In the genomic region with DNA sequence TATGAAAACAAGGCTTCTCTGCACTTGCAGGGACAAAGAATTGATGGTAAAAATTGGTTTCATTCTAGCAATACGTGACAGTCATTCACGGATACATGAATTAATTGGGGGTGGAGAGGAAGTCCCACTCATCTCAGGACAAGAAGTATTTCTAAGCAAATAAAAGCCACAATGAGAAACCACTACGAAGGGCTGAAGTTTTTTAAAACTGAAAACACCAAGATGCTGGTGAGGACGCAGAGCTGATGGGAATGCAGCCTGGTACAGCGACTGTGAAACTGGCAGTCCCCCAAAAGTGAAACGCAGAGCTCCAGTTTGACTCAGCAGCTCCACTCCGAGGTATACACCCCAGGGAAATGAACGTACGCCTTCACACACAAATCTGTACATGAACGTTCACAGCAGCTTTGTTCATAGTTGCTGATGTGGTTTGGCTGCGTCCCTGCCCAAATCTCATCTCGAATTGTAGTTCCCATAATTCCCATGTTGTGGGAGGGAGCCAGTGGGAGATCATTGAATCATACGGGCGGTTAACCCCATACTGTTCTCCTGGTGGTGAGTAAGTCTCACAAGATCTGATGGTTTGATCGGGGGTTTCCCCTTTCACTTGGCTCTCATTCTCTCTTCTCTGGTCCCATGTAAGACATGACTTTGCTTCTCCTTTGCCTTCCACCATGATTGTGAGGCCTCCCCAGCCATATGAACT, we compare ENCODE assay signal across 8 cellular contexts.
A peak's percentile ranks its signal among the peaks of the same experiment; 100 is the strongest.
DNase-seq lines count a peak whose midpoint lies in the region; ATAC-seq and TF ChIP-seq lines count a peak whose summit lies in the region.

No MANE protein-coding gene starts in this region.

- H3K27me3 Mint-ChIP-seq in activated T-helper 2 cell treated with anti-CD3 and anti-CD28 coated beads, Interferon-gamma antibody, Interleukin-2, Interleukin-4, amounts not matched to agents 10 μg/mL and 5 μg/mL and 100 μg/mL, durations not matched to agents 14 hours and 24 hours and 36 hours (ENCODE audit: low read depth): peaks cover 19% of the 10 kb centered on the region

- H3K4me2 ChIP-seq in GM23248 (ENCODE audit: unreplicated experiment) (peak overlapping the region; percentile 92), smooth muscle cell (no peak overlapping the region), PC-9 (no peak overlapping the region)

- H3K27me3 ChIP-seq in GM23248 (replicated peaks; ENCODE audit: insufficient read depth): no peaks in the 10 kb centered on the region
- no peaks in the 10 kb centered on the region for H3K27me3 ChIP-seq in smooth muscle cell (ENCODE audit: low read depth)
- H3K27me3 ChIP-seq in PC-9 (ENCODE audit: insufficient read depth, low read depth): no peaks in the 10 kb centered on the region

- H3K9ac ChIP-seq in GM23248 (peak overlapping the region; percentile 78), smooth muscle cell (ENCODE audit: low read depth) (no peak overlapping the region)

- peaks cover 10% of the 10 kb centered on the region for H3K36me3 Mint-ChIP-seq in activated T-helper 2 cell treated with anti-CD3 and anti-CD28 coated beads, Interferon-gamma antibody, Interleukin-2, Interleukin-4, amounts not matched to agents 10 μg/mL and 5 μg/mL and 100 μg/mL, durations not matched to agents 14 hours and 24 hours and 36 hours (ENCODE audit: low read depth)

- peak overlapping the region; percentile 61 for H2AFZ ChIP-seq in GM23248
- no peak overlapping the region for H2AFZ ChIP-seq in smooth muscle cell (ENCODE audit: low read depth)
- no peak overlapping the region for H2AFZ ChIP-seq in PC-9

- H3K4me3 ChIP-seq in GM12864 (ENCODE audit: low read depth, low read length) (peak overlapping the region; percentile 29), GM23248 (peak overlapping the region; percentile 60), smooth muscle cell (no peak overlapping the region), PC-9 (no peak overlapping the region)

- peak overlapping the region; percentile 92 for H3K27ac ChIP-seq in GM23248
- no peak overlapping the region for H3K27ac ChIP-seq in smooth muscle cell (ENCODE audit: low read depth)
- no peak overlapping the region for H3K27ac ChIP-seq in PC-9

- H3K4me3 Mint-ChIP-seq in activated T-helper 2 cell treated with anti-CD3 and anti-CD28 coated beads, Interferon-gamma antibody, Interleukin-2, Interleukin-4, amounts not matched to agents 10 μg/mL and 5 μg/mL and 100 μg/mL, durations not matched to agents 14 hours and 24 hours and 36 hours (ENCODE audit: low read depth): peak overlapping the region; percentile 53

- H3K9me3 Mint-ChIP-seq in activated T-helper 2 cell treated with anti-CD3 and anti-CD28 coated beads, Interferon-gamma antibody, Interleukin-2, Interleukin-4, amounts not matched to agents 10 μg/mL and 5 μg/mL and 100 μg/mL, durations not matched to agents 14 hours and 24 hours and 36 hours: peaks cover 8% of the 10 kb centered on the region

- peak overlapping the region; percentile 75 for H3K27ac Mint-ChIP-seq in activated T-helper 2 cell treated with anti-CD3 and anti-CD28 coated beads, Interferon-gamma antibody, Interleukin-2, Interleukin-4, amounts not matched to agents 10 μg/mL and 5 μg/mL and 100 μg/mL, durations not matched to agents 14 hours and 24 hours and 36 hours

- intact Hi-C loops in activated T-helper 2 cell treated with anti-CD3 and anti-CD28 coated beads, Interferon-gamma antibody, Interleukin-2, Interleukin-4, amounts not matched to agents 10 μg/mL and 5 μg/mL and 100 μg/mL, durations not matched to agents 14 hours and 24 hours and 36 hours (cut with micrococcal nuclease): loop anchor here (1.0 to 5.0 kb wide), 13 partner anchors 22 to 1057 kb away; partner anchors contain the start of genes NCOR2 and SCARB1
- intact Hi-C loops in Right ventricle myocardium superior (cut with DNase I) (loop anchor here (5.0 kb wide), 1 partner anchor 722 kb away; no protein-coding TSS in a partner anchor), PC-9 (cut with micrococcal nuclease; ENCODE audit: unreplicated experiment) (loop anchor here (10.0 kb wide), 1 partner anchor 970 kb away; no protein-coding TSS in a partner anchor)

- DNase-seq in GM12864 (ENCODE audit: low read depth): peak; percentile 99
- DNase-seq in GM23248: peak; percentile 97
- DNase-seq in MV-4-11 (lab: John Stamatoyannopoulos, UW): peak; percentile 79
- DNase-seq in activated T-helper 2 cell treated with anti-CD3 and anti-CD28 coated beads, Interferon-gamma antibody, Interleukin-2, Interleukin-4, amounts not matched to agents 10 μg/mL and 5 μg/mL and 100 μg/mL, durations not matched to agents 14 hours and 24 hours and 36 hours (ENCODE audit: low spot score): peak; percentile 77
- no peak for DNase-seq in Right ventricle myocardium superior
- DNase-seq in stimulated activated CD4-positive, alpha-beta T cell treated with anti-CD3 and anti-CD28 coated beads, Interleukin-1b, Interleukin-23, amount 100 ng/mL, for 4 hours (ENCODE audit: low read depth in 2 of 2): peak; percentile 36 to 42
- no peak for DNase-seq in smooth muscle cell (lab: John Stamatoyannopoulos, UW; ENCODE audit: unreplicated experiment)
- no peak for DNase-seq in PC-9

- ATAC-seq in Right ventricle myocardium superior (ENCODE audit: poor library complexity): peak; percentile 19

- H3K79me2 ChIP-seq in GM23248 (ENCODE audit: insufficient read depth) (no peaks in the 10 kb centered on the region), smooth muscle cell (ENCODE audit: low read depth) (no peaks in the 10 kb centered on the region), PC-9 (ENCODE audit: low read depth) (no peaks in the 10 kb centered on the region)

- H4K20me1 ChIP-seq in GM23248 (ENCODE audit: insufficient read depth) (no peaks in the 10 kb centered on the region), smooth muscle cell (ENCODE audit: low read depth) (no peaks in the 10 kb centered on the region), PC-9 (ENCODE audit: insufficient read depth) (no peaks in the 10 kb centered on the region)

- H3F3A ChIP-seq in GM23248 (ENCODE audit: insufficient read depth): peaks cover 21% of the 10 kb centered on the region
- H3F3A ChIP-seq in smooth muscle cell (ENCODE audit: low read depth): no peaks in the 10 kb centered on the region
- no peaks in the 10 kb centered on the region; the same call in 1 of the 2 replicates for H3F3A ChIP-seq in PC-9 (ENCODE audit: insufficient read depth, low read depth)

- H3K36me3 ChIP-seq in GM23248 (ENCODE audit: low read depth) (no peaks in the 10 kb centered on the region), smooth muscle cell (ENCODE audit: low read depth) (no peaks in the 10 kb centered on the region), PC-9 (ENCODE audit: low read depth) (no peaks in the 10 kb centered on the region)

- POLR2A ChIA-PET in PC-9 (lab: Charles Lee; ENCODE audit: unreplicated experiment): no interaction called here

- CTCF ChIA-PET in PC-9 (lab: Charles Lee): no interaction called here

- BruUV-seq in PC-9 (replicated peaks; lab: Mats Ljungman, UMichigan): no TSS peak

- TF ChIP-seq CTCF in GM12864 (IDR thresholded peaks at IDR 0.05; ENCODE audit: low read depth, low read length, missing control alignments) (no peak), smooth muscle cell (IDR thresholded peaks at IDR 0.05; ENCODE audit: borderline replicate concordance, insufficient read depth, poor library complexity, severe bottlenecking) (no peak), PC-9 (conservative IDR thresholded peaks at IDR 0.05) (no peak)

- peaks cover 30% of the 10 kb centered on the region for H3K4me1 Mint-ChIP-seq in activated T-helper 2 cell treated with anti-CD3 and anti-CD28 coated beads, Interferon-gamma antibody, Interleukin-2, Interleukin-4, amounts not matched to agents 10 μg/mL and 5 μg/mL and 100 μg/mL, durations not matched to agents 14 hours and 24 hours and 36 hours (ENCODE audit: low read depth)

- H3K9me2 ChIP-seq in GM23248 (ENCODE audit: insufficient read depth) (no peaks in the 10 kb centered on the region), PC-9 (ENCODE audit: insufficient read depth) (no peaks in the 10 kb centered on the region)

- in situ Hi-C loops in GM23248 (cut with MboI): no loop called here

- 6 to 10% methylated on average over 15 of the region's 15 CpGs for WGBS in GM23248 (ENCODE audit: low coverage in 1 of 2, low lambda C conversion rate in 2 of 2, missing lambda C conversion rate in 2 of 2), 2 experiments
- WGBS in smooth muscle cell (ENCODE audit: low lambda C conversion rate): 91% methylated on average over 15 of the region's 15 CpGs

- H3K9me3 ChIP-seq in GM23248 (ENCODE audit: low read depth) (no peaks in the 10 kb centered on the region), smooth muscle cell (replicated peaks; ENCODE audit: low read depth) (no peaks in the 10 kb centered on the region), PC-9 (ENCODE audit: insufficient read depth, low read depth) (no peaks in the 10 kb centered on the region)

- peaks cover 14% of the 10 kb centered on the region for H3K4me1 ChIP-seq in GM23248 (ENCODE audit: insufficient read depth)
- H3K4me1 ChIP-seq in smooth muscle cell (ENCODE audit: low read depth): no peaks in the 10 kb centered on the region
- H3K4me1 ChIP-seq in PC-9 (replicated peaks; ENCODE audit: insufficient read depth): peaks cover 18% of the 10 kb centered on the region

Comparison
In these comparisons a context has a peak if more than half of its experiments do, and no peak if none do; other contexts are left out.
1. DNase-seq: peak in GM12864 (single experiment), GM23248 (single experiment), MV-4-11 (single experiment), activated T-helper 2 cell treated with anti-CD3 and anti-CD28 coated beads, Interferon-gamma antibody, Interleukin-2, Interleukin-4, amounts not matched to agents 10 μg/mL and 5 μg/mL and 100 μg/mL, durations not matched to agents 14 hours and 24 hours and 36 hours (single experiment) and stimulated activated CD4-positive, alpha-beta T cell treated with anti-CD3 and anti-CD28 coated beads, Interleukin-1b, Interleukin-23, amount 100 ng/mL, for 4 hours (2 of 2); none in Right ventricle myocardium superior (single experiment), smooth muscle cell (single experiment) and PC-9 (0 of 2).
2. H3K4me3 ChIP-seq: peak in GM12864 (single experiment) and GM23248 (single experiment); none in smooth muscle cell (single experiment) and PC-9 (single experiment).